25 cellular contexts compared by ENCODE assay signal in the genomic region with DNA sequence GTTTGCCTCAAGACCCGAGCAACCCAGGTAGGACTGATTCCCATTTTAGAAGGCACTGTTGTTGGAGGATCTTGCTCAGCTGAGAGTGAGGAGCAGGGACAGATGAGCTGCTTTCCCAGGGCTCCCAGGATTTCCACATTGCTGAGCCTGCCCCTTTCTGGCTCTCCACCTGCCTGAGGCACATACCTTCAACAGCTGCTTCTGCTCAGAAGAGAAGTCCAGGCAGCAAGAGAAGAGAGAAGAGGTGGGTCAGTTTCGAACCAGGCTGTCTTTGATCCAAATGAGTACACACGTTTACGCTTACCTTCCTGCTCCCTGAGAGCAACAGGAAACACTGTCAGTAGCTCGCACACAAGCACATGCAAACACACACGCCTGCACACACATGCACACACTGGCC. TPM values are rescaled to one million over a fixed set of nuclear protein-coding genes. Genes with fewer than 3 reads are reported as not detected.
"Had no signal": no experiment of that assay in that cellular context is flagged by ENCODE, and none has a peak within 500 bp of the region (broad histone marks: within the 10 kb centered on the region; RNA-seq: fewer than 3 reads in every experiment).

No MANE protein-coding gene starts in this region.

- H3K27me3 ChIP-seq: ascending aorta, ovary had no signal

- H3K27ac Mint-ChIP-seq: activated naive CD4-positive, alpha-beta T cell treated with anti-CD3 and anti-CD28 coated beads, Interleukin-2, amount 50 U/mL, for 72 hours; effector memory CD8-positive, alpha-beta T cell; naive thymus-derived CD4-positive, alpha-beta T cell had no signal

- H3K4me3 ChIP-seq: ascending aorta, dorsolateral prefrontal cortex, esophagus muscularis mucosa, lung, ovary, prostate gland, thoracic aorta, upper lobe of right lung had no signal

- DNase-seq: activated CD4-positive, alpha-beta T cell treated with anti-CD3 and anti-CD28 coated beads for 1 hour; activated CD4-positive, alpha-beta T cell treated with anti-CD3 and anti-CD28 coated beads, Interleukin-2, amount 50 U/mL, for 1 hour; activated T-cell treated with anti-CD3 and anti-CD28 coated beads, Interleukin-2, amount 50 U/mL, for 1 hour; brain microvascular endothelial cell; dorsolateral prefrontal cortex; effector memory CD8-positive, alpha-beta T cell; glutamatergic neuron; left colon; naive thymus-derived CD4-positive, alpha-beta T cell; ovary; stimulated activated CD4-positive, alpha-beta T cell treated with anti-CD3 and anti-CD28 coated beads, Interleukin-4, amount 100 ng/mL, for 24 hours; stimulated activated naive CD4-positive, alpha-beta T cell treated with Interleukin-2 at 50 U/mL for 16 hours; T-helper 9 cell; upper lobe of right lung had no signal

- H3K27ac ChIP-seq: ascending aorta, brain microvascular endothelial cell, esophagus muscularis mucosa, ovary, prostate gland, thoracic aorta, upper lobe of right lung had no signal

- H3K36me3 ChIP-seq: ascending aorta, brain microvascular endothelial cell, ovary, prostate gland, thoracic aorta, upper lobe of right lung had no signal

- H3K4me1 ChIP-seq: ascending aorta, prostate gland, upper lobe of right lung had no signal

- H3K9me3 Mint-ChIP-seq: activated naive CD4-positive, alpha-beta T cell treated with anti-CD3 and anti-CD28 coated beads, Interleukin-2, amount 50 U/mL, for 72 hours; central memory CD8-positive, alpha-beta T cell; effector memory CD8-positive, alpha-beta T cell; naive thymus-derived CD4-positive, alpha-beta T cell had no signal

- H3K4me3 Mint-ChIP-seq: central memory CD8-positive, alpha-beta T cell; effector memory CD8-positive, alpha-beta T cell had no signal

- H3K9me3 ChIP-seq: ascending aorta, esophagus muscularis mucosa, ovary, prostate gland, thoracic aorta, upper lobe of right lung had no signal

- H3K36me3 Mint-ChIP-seq: activated naive CD4-positive, alpha-beta T cell treated with anti-CD3 and anti-CD28 coated beads, Interleukin-2, amount 50 U/mL, for 72 hours; naive thymus-derived CD4-positive, alpha-beta T cell had no signal

- ATAC-seq: activated naive CD4-positive, alpha-beta T cell treated with anti-CD3 and anti-CD28 coated beads, Interleukin-2, amount 50 U/mL, for 72 hours; effector memory CD8-positive, alpha-beta T cell; left colon; naive thymus-derived CD4-positive, alpha-beta T cell; upper lobe of right lung had no signal

- H3K4me1 Mint-ChIP-seq: central memory CD8-positive, alpha-beta T cell; naive thymus-derived CD4-positive, alpha-beta T cell had no signal

RNA-seq across cellular contexts. Expression of a gene that starts 5.6 kb away (rescaled TPM):
- total RNA-seq: activated naive CD4-positive, alpha-beta T cell treated with anti-CD3 and anti-CD28 coated beads, Interleukin-2, amount 50 U/mL, for 72 hours; ascending aorta; endothelial cell of umbilical vein; frontal cortex; mesenteric fat pad; naive thymus-derived CD4-positive, alpha-beta T cell; T-helper 1 cell treated with Interleukin-12 subunit alpha and Interleukin-12 subunit beta and Interleukin-4 antibody, amounts not matched to agents 30 ng/mL and 1 ng/mL, for 36 hours had no signal
- polyA plus RNA-seq: endothelial cell of umbilical vein; naive thymus-derived CD4-positive, alpha-beta T cell had no signal

RNA-seq across cellular contexts. Expression of a gene that starts 27.3 kb away (rescaled TPM):
- total RNA-seq: activated naive CD4-positive, alpha-beta T cell treated with anti-CD3 and anti-CD28 coated beads, Interleukin-2, amount 50 U/mL, for 72 hours; endothelial cell of umbilical vein; frontal cortex; T-helper 1 cell treated with Interleukin-12 subunit alpha and Interleukin-12 subunit beta and Interleukin-4 antibody, amounts not matched to agents 30 ng/mL and 1 ng/mL, for 36 hours had no signal
- polyA plus RNA-seq: endothelial cell of umbilical vein; naive thymus-derived CD4-positive, alpha-beta T cell had no signal

RNA-seq across cellular contexts. Expression of a gene that starts 49.7 kb away (rescaled TPM):
- total RNA-seq: activated naive CD4-positive, alpha-beta T cell treated with anti-CD3 and anti-CD28 coated beads, Interleukin-2, amount 50 U/mL, for 72 hours; ascending aorta; endothelial cell of umbilical vein; left colon; mesenteric fat pad; naive thymus-derived CD4-positive, alpha-beta T cell had no signal
- polyA plus RNA-seq: endothelial cell of umbilical vein; naive thymus-derived CD4-positive, alpha-beta T cell had no signal
